Comparison of ENCODE assay signal across 8 cellular contexts in genomic region chr14:51157012-51157411, GRCh38.
A peak's percentile ranks its signal among the peaks of the same experiment; 100 is the strongest.
DNase-seq lines count a peak whose midpoint lies in the region; ATAC-seq and TF ChIP-seq lines count a peak whose summit lies in the region.

No MANE protein-coding gene starts in this region.

- CTCF ChIA-PET in HCT116 (lab: Charles Lee), result interaction anchor here (1.0 to 1.7 kb wide), 5 partner anchors 11 to 619 kb away, joined by 3 to 11 read pairs (median 4); no protein-coding TSS in a partner anchor

- peak; percentile 24 for DNase-seq in EH (ENCODE audit: low read depth)
- peak; percentile 16 for DNase-seq in HCT116 (ENCODE audit: low read depth, low spot score)
- DNase-seq in NCI-H460 (ENCODE audit: extremely low read depth, low read depth), result peak; percentile 40
- DNase-seq in putamen (ENCODE audit: low spot score), result no peak
- DNase-seq in mesenteric fat pad (ENCODE audit: low spot score), result no peak
- DNase-seq in T-helper 17 cell, result no peak
- DNase-seq in activated CD8-positive, alpha-beta memory T cell treated with anti-CD3 and anti-CD28 coated beads, Interleukin-2, amount 50 U/mL, for 4 hours, result no peak

- TF ChIP-seq CTCF in HCT116 (IDR thresholded peaks at IDR 0.05 in 2 of 3, conservative IDR thresholded peaks at IDR 0.05 in 1 of 3; ENCODE audit: borderline replicate concordance in 1 of 3, insufficient read depth in 1 of 3, low read depth in 2 of 3, low read length in 2 of 3), result peak; percentile 18 to 63 (median 54); a peak in 4 of 6 replicates

- H3K4me1 ChIP-seq in HCT116 (ENCODE audit: control insufficient read depth in 1 of 2, insufficient read depth in 2 of 2, low read length in 2 of 2), result no peaks in the 10 kb centered on the region

- H3K36me3 Mint-ChIP-seq in T-helper 17 cell (ENCODE audit: low read depth), result no peaks in the 10 kb centered on the region

- RAD21 ChIA-PET in HCT116 (lab: Charles Lee; ENCODE audit: low non-redundant PET in 1 of 2, low total read pairs in 2 of 2, uncharacterized antibody in 2 of 2, unreplicated experiment in 2 of 2), result no interaction called here

- no peaks in the 10 kb centered on the region for H3K27me3 Mint-ChIP-seq in T-helper 17 cell

- no peaks in the 10 kb centered on the region for H3K79me2 ChIP-seq in HCT116 (ENCODE audit: insufficient read depth, low read length)

- no peaks in the 10 kb centered on the region for H4K20me1 ChIP-seq in HCT116 (ENCODE audit: insufficient read depth)

- H3K9me2 ChIP-seq in HCT116 (ENCODE audit: insufficient read depth), result no peaks in the 10 kb centered on the region

- no peaks in the 10 kb centered on the region for H3K9me3 ChIP-seq in HCT116 (ENCODE audit: control insufficient read depth in 1 of 2, insufficient read depth in 1 of 2, low read depth in 1 of 2, low read length in 2 of 2)
- no peaks in the 10 kb centered on the region for H3K9me3 ChIP-seq in T-helper 17 cell (ENCODE audit: control insufficient read depth, low read length, poor library complexity, severe bottlenecking)

- TF ChIP-seq POLR2A in HCT116 (IDR thresholded peaks at IDR 0.05; ENCODE audit: borderline replicate concordance, extremely low read depth, insufficient read depth, insufficient read length), result no peak

- H3K4me3 ChIP-seq in HCT116 (replicated peaks in 1 of 2; ENCODE audit: low read depth in 1 of 2, low read length in 2 of 2), result no peak overlapping the region

- TF ChIP-seq RAD21 in HCT116 (IDR thresholded peaks at IDR 0.05; ENCODE audit: low read depth), result peak; percentile 48

- ATAC-seq in HCT116, result peak; percentile 87
- peak; percentile 47 for ATAC-seq in esophagus mucosa
- no peak for ATAC-seq in T-helper 17 cell

- POLR2A ChIA-PET in HCT116 (lab: Charles Lee), result no interaction called here

- intact Hi-C loops in HCT116 (cut with micrococcal nuclease), result loop anchor here (5.0 kb wide), 1 partner anchor 625 kb away; no protein-coding TSS in a partner anchor

- H3K4me1 Mint-ChIP-seq in T-helper 17 cell, result no peaks in the 10 kb centered on the region

- H3K9ac ChIP-seq in HCT116 (ENCODE audit: low read length), result no peak overlapping the region

- no peak overlapping the region for H3K4me2 ChIP-seq in HCT116 (ENCODE audit: low read length)

- H3K27me3 ChIP-seq in HCT116 (ENCODE audit: insufficient read depth, low read length), result no peaks in the 10 kb centered on the region

- no peak overlapping the region for H3K27ac Mint-ChIP-seq in T-helper 17 cell

- BruUV-seq in HCT116 (replicated peaks; lab: Mats Ljungman, UMichigan), result no TSS peak

- H2AFZ ChIP-seq in HCT116 (ENCODE audit: low read depth, low read length, poor library complexity, severe bottlenecking), result no peak overlapping the region

- H3K4me3 Mint-ChIP-seq in T-helper 17 cell, result no peak overlapping the region

- H3K36me3 ChIP-seq in HCT116 (ENCODE audit: control insufficient read depth in 1 of 2, insufficient read depth in 2 of 2, low read length in 2 of 2), result no peaks in the 10 kb centered on the region

- no peak overlapping the region for H3K27ac ChIP-seq in HCT116 (ENCODE audit: low read depth, low read length)

TF ChIP-seq in HCT116, 20 proteins besides CTCF, POLR2A, EP300 and RAD21:
- no peak for TF ChIP-seq SIN3A (IDR thresholded peaks at IDR 0.05; ENCODE audit: low read depth)
- TF ChIP-seq EZH2 (IDR thresholded peaks at IDR 0.05), result no peak
- no peak for TF ChIP-seq ZNF274 (IDR thresholded peaks at IDR 0.05; ENCODE audit: low read depth, low read length)
- TF ChIP-seq SP1 (IDR thresholded peaks at IDR 0.05; ENCODE audit: low read depth), result no peak
- TF ChIP-seq FOSL1 (IDR thresholded peaks at IDR 0.05; ENCODE audit: low read depth), result no peak
- no peak for TF ChIP-seq CEBPB (IDR thresholded peaks at IDR 0.05; ENCODE audit: low read depth)
- TF ChIP-seq CBX3 (IDR thresholded peaks at IDR 0.05; ENCODE audit: low read depth), result no peak
- TF ChIP-seq JUND (IDR thresholded peaks at IDR 0.05), result no peak
- TF ChIP-seq ZBTB33 (IDR thresholded peaks at IDR 0.05; ENCODE audit: extremely low read depth, insufficient replicate concordance, low read length), result no peak
- no peak for TF ChIP-seq POLR2AphosphoS5 (IDR thresholded peaks at IDR 0.05; ENCODE audit: low read depth, low read length)
- no peak for TF ChIP-seq TCF7L2 (IDR thresholded peaks at IDR 0.05; ENCODE audit: borderline replicate concordance, extremely low read depth, insufficient read depth, insufficient read length)
- TF ChIP-seq ELF1 (IDR thresholded peaks at IDR 0.05; ENCODE audit: borderline replicate concordance, low read depth), result no peak
- no peak for TF ChIP-seq EGR1 (IDR thresholded peaks at IDR 0.05; ENCODE audit: low read depth)
- no peak for TF ChIP-seq SRF (IDR thresholded peaks at IDR 0.05; ENCODE audit: low read depth)
TF ChIP-seq in HCT116: peak in this region for 0.

Comparison
In these comparisons a context has a peak if more than half of its experiments do, and no peak if none do; other contexts are left out.
1. DNase-seq: peak in EH (single experiment), HCT116 (single experiment) and NCI-H460 (single experiment); none in putamen (single experiment), mesenteric fat pad (single experiment), T-helper 17 cell (0 of 3) and activated CD8-positive, alpha-beta memory T cell treated with anti-CD3 and anti-CD28 coated beads, Interleukin-2, amount 50 U/mL, for 4 hours (single experiment).